Comparison of ENCODE assay signal across 15 cellular contexts in the genomic region with DNA sequence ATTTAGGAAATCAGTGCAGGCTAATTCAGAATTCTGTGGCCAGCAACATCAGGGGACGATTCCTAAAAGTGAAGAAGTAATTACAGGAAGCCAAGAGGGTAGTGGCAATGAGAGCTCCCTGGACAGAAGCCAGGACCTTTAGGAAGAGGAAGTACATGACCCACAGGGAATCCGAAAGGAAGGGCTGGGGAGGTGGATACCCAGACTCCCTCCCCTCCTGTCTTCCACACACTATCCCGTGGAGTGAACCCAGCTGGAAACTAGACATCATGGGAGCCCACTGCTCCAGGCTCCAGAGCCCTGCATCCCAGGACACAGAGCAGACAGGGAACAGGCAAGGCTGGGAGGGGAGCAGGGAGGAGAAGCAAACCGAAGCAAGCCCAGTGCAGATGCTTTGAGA.
DNase-seq lines count a peak whose midpoint lies in the region; ATAC-seq and TF ChIP-seq lines count a peak whose summit lies in the region.
"Had no signal": no experiment of that assay in that cellular context is flagged by ENCODE, and none has a peak within 500 bp of the region (broad histone marks: within the 10 kb centered on the region; RNA-seq: fewer than 3 reads in every experiment).

No MANE protein-coding gene starts in this region.

- no peak overlapping the region for H2BK15ac ChIP-seq in mesenchymal stem cell (ENCODE audit: low read depth, poor library complexity, severe bottlenecking)

- ATAC-seq in Right ventricle myocardium superior (ENCODE audit: poor library complexity): peak; percentile 48
- ATAC-seq in HG02759 (IDR thresholded peaks at IDR 0.05; ENCODE audit: unreplicated experiment): no peak
- ATAC-seq: activated naive CD4-positive, alpha-beta T cell treated with anti-CD3 and anti-CD28 coated beads, Interleukin-2, amount 50 U/mL, for 72 hours; PC-3 had no signal

- TF ChIP-seq CTCF in right atrium auricular region (IDR thresholded peaks at IDR 0.05) (no peak), fibroblast of pulmonary artery (IDR thresholded peaks at IDR 0.05; ENCODE audit: low read length, missing control alignments) (no peak)

- DNase-seq in Right ventricle myocardium superior (no peak), right atrium auricular region (ENCODE audit: low spot score) (no peak), fibroblast of pulmonary artery (ENCODE audit: low read depth) (peak; percentile 48), mesenchymal stem cell (peak; percentile 45), kidney tubule cell (ENCODE audit: low spot score) (no peak), NCI-H146 treated with DMSO at 0.1 percent for 48 hours (lab: John Stamatoyannopoulos, UW; ENCODE audit: unreplicated experiment) (no peak), NOMO-1 treated with dmso at 0.1 percent for 144 hours (lab: John Stamatoyannopoulos, UW; ENCODE audit: unreplicated experiment) (no peak)
- DNase-seq: activated CD4-positive, CD25-positive, alpha-beta regulatory T cell treated with anti-CD3 and anti-CD28 coated beads, Interleukin-2, amount 50 U/mL, for 72 hours; activated CD8-positive, alpha-beta memory T cell treated with anti-CD3 and anti-CD28 coated beads, Interleukin-2, amount 50 U/mL, for 4 hours; NCI-H1417 treated with DMSO at 0.1 percent for 48 hours; PC-3 had no signal

- no peak overlapping the region for H4K8ac ChIP-seq in mesenchymal stem cell (ENCODE audit: low read length)

- H3K4me1 ChIP-seq in right atrium auricular region: peaks cover 0 to 22% of the 10 kb centered on the region in 2 donors
- peaks cover 5% of the 10 kb centered on the region for H3K4me1 ChIP-seq in mesenchymal stem cell (ENCODE audit: control insufficient read depth, insufficient read depth, low read depth, low read length)

- H3K9ac ChIP-seq in mesenchymal stem cell (ENCODE audit: low read length): no peak overlapping the region

- H2BK120ac ChIP-seq in mesenchymal stem cell (ENCODE audit: low read depth, low read length): no peak overlapping the region

- H3K79me1 ChIP-seq in mesenchymal stem cell (replicated peaks; ENCODE audit: low read length, poor library complexity, severe bottlenecking): no peaks in the 10 kb centered on the region

- no peak overlapping the region for H3K23ac ChIP-seq in mesenchymal stem cell (ENCODE audit: low read length in 2 of 2)

- no peak overlapping the region for H2AK5ac ChIP-seq in mesenchymal stem cell (ENCODE audit: low read length, severe bottlenecking)

- H3K27me3 ChIP-seq in right atrium auricular region (no peaks in the 10 kb centered on the region), mesenchymal stem cell (ENCODE audit: control insufficient read depth in 1 of 2, insufficient read depth in 1 of 2, low read length in 2 of 2) (no peaks in the 10 kb centered on the region)
- H3K27me3 ChIP-seq: cardiac muscle cell, neutrophil had no signal

- H2AFZ ChIP-seq in mesenchymal stem cell (ENCODE audit: low read depth, low read length): peak overlapping the region; percentile 6

- H2BK12ac ChIP-seq in mesenchymal stem cell (ENCODE audit: low read length in 2 of 2): no peak overlapping the region

- WGBS in mesenchymal stem cell: 35% methylated on average over 3 of the region's 4 CpGs

- no peak overlapping the region for H2BK5ac ChIP-seq in mesenchymal stem cell (ENCODE audit: low read depth, low read length, poor library complexity, severe bottlenecking)

- no peak overlapping the region for H3K18ac ChIP-seq in mesenchymal stem cell (ENCODE audit: low read depth in 1 of 2, low read length in 2 of 2)

- no peak overlapping the region for H3K4me2 ChIP-seq in mesenchymal stem cell (ENCODE audit: low read length, poor library complexity, severe bottlenecking)

- H3K27ac ChIP-seq in right atrium auricular region (no peak overlapping the region), mesenchymal stem cell (ENCODE audit: low read length, poor library complexity, severe bottlenecking) (no peak overlapping the region)
- H3K27ac ChIP-seq: cardiac muscle cell, neutrophil had no signal

- intact Hi-C loops in Right ventricle myocardium superior (cut with DNase I): no loop called here

- no peak overlapping the region for H4K91ac ChIP-seq in mesenchymal stem cell (ENCODE audit: low read length)

- H3K4me3 ChIP-seq in right atrium auricular region (no peak overlapping the region), fibroblast of pulmonary artery (replicated peaks; ENCODE audit: low read depth, low read length) (no peak overlapping the region), mesenchymal stem cell (ENCODE audit: insufficient read depth in 1 of 2, low read depth in 1 of 2, low read length in 2 of 2) (no peak overlapping the region)
- H3K4me3 ChIP-seq: cardiac muscle cell had no signal

- H3K9me3 ChIP-seq in right atrium auricular region (peaks cover 0 to 15% of the 10 kb centered on the region in 2 donors), mesenchymal stem cell (ENCODE audit: control insufficient read depth, low read length) (peaks cover 5% of the 10 kb centered on the region)
- H3K9me3 ChIP-seq: neutrophil had no signal

- H3K36me3 ChIP-seq in right atrium auricular region (no peaks in the 10 kb centered on the region), mesenchymal stem cell (ENCODE audit: control insufficient read depth in 1 of 2, insufficient read depth in 2 of 2, low read depth in 1 of 2, low read length in 2 of 2) (no peaks in the 10 kb centered on the region)
- H3K36me3 ChIP-seq: cardiac muscle cell, neutrophil had no signal

- H3K4ac ChIP-seq in mesenchymal stem cell (ENCODE audit: low read depth in 1 of 2, low read length in 2 of 2): no peak overlapping the region

- H3K14ac ChIP-seq in mesenchymal stem cell (ENCODE audit: low read length in 2 of 2): no peak overlapping the region

Comparison
In these comparisons a context has a peak if more than half of its experiments do, and no peak if none do; other contexts are left out.
1. DNase-seq: peak in fibroblast of pulmonary artery (single experiment) and mesenchymal stem cell (single experiment); none in Right ventricle myocardium superior (single experiment), right atrium auricular region (single experiment), kidney tubule cell (single experiment), NCI-H146 treated with DMSO at 0.1 percent for 48 hours (single experiment) and NOMO-1 treated with dmso at 0.1 percent for 144 hours (single experiment).